12 cellular contexts compared by ENCODE assay signal in genomic region chr3:114223146-114223545, GRCh38. TPM values are rescaled to one million over a fixed set of nuclear protein-coding genes. Genes with fewer than 3 reads are reported as not detected.
DNase-seq lines count a peak whose midpoint lies in the region; ATAC-seq and TF ChIP-seq lines count a peak whose summit lies in the region.
"Had no signal": no experiment of that assay in that cellular context is flagged by ENCODE, and none has a peak within 500 bp of the region (broad histone marks: within the 10 kb centered on the region; RNA-seq: fewer than 3 reads in every experiment).

No MANE protein-coding gene starts in this region.

- H3K4me1 Mint-ChIP-seq in natural killer cell, result peaks cover 78 to 88% of the 10 kb centered on the region in 2 donors

- intact Hi-C loops in natural killer cell (cut with micrococcal nuclease), result loop anchor here (1.0 to 5.0 kb wide), 4 partner anchors 10 to 114 kb away; no protein-coding TSS in a partner anchor

- ATAC-seq in activated CD4-positive, CD25-positive, alpha-beta regulatory T cell treated with anti-CD3 and anti-CD28 coated beads, Interleukin-2, amount 50 U/mL, for 24 hours, result peak; percentile 71
- ATAC-seq in HG02588 (IDR thresholded peaks at IDR 0.05; ENCODE audit: unreplicated experiment) (peak; percentile 76), natural killer cell (peak; percentile 52 to 59 (median 57))

- peaks cover 16% of the 10 kb centered on the region; the same call in 1 of the 2 replicates for H3F3A ChIP-seq in MM.1S (ENCODE audit: insufficient read depth, low read length)

- no peaks in the 10 kb centered on the region for H3K27me3 Mint-ChIP-seq in natural killer cell (ENCODE audit: low read depth in 2 of 2)

- no peaks in the 10 kb centered on the region for H3K79me2 ChIP-seq in MM.1S (ENCODE audit: low read length)

- H3K4me2 ChIP-seq in MM.1S (ENCODE audit: low read depth, low read length), result peak overlapping the region; percentile 5; the same call in 1 of the 2 replicates

- H3K4me3 ChIP-seq in MM.1S (ENCODE audit: low read length) (no peak overlapping the region), coronary artery (no peak overlapping the region)
- H3K4me3 ChIP-seq: skin epidermis had no signal

- peak overlapping the region in 1 of 2 donors; percentile 94 for H3K27ac Mint-ChIP-seq in natural killer cell

- peaks cover 35% of the 10 kb centered on the region for H3K4me1 ChIP-seq in MM.1S (ENCODE audit: low read length)

- peak overlapping the region; percentile 78 for H3K4me3 Mint-ChIP-seq in natural killer cell

- no peaks in the 10 kb centered on the region for H3K9me3 ChIP-seq in MM.1S (replicated peaks; ENCODE audit: insufficient read depth, low read length)

- peaks cover 27% of the 10 kb centered on the region for H3K36me3 Mint-ChIP-seq in natural killer cell

- DNase-seq in activated CD4-positive, CD25-positive, alpha-beta regulatory T cell (lab: John Stamatoyannopoulos, UW), result no peak
- DNase-seq in MM.1S (peak; percentile 79), natural killer cell (no peak), kidney glomerular epithelial cell (lab: John Stamatoyannopoulos, UW) (no peak), coronary artery (ENCODE audit: low spot score) (no peak), HPDE6-E6E7 (ENCODE audit: extremely low spot score) (no peak)
- DNase-seq: anterior cingulate cortex had no signal

- no peak overlapping the region; the same call in 1 of the 2 replicates for H3K9ac ChIP-seq in MM.1S (ENCODE audit: low read length)

- H3K27me3 ChIP-seq in MM.1S (replicated peaks; ENCODE audit: insufficient read depth, low read length), result no peaks in the 10 kb centered on the region

- no peaks in the 10 kb centered on the region for H3K36me3 ChIP-seq in MM.1S (replicated peaks; ENCODE audit: insufficient read depth, low read length)

- no peak overlapping the region for H2AFZ ChIP-seq in MM.1S (ENCODE audit: low read length)

- H3K9me2 ChIP-seq in MM.1S (replicated peaks; ENCODE audit: insufficient read depth, low read length), result no peaks in the 10 kb centered on the region

- no peak for TF ChIP-seq CTCF in MM.1S (IDR thresholded peaks at IDR 0.05; ENCODE audit: low read length)
- no peak for TF ChIP-seq CTCF in natural killer cell (IDR thresholded peaks at IDR 0.05)
- TF ChIP-seq CTCF in coronary artery (IDR thresholded peaks at IDR 0.05), result no peak

- H3K27ac ChIP-seq in MM.1S (ENCODE audit: low read length), result peak overlapping the region; percentile 59; the same call in 1 of the 2 replicates
- no peak overlapping the region for H3K27ac ChIP-seq in coronary artery
- H3K27ac ChIP-seq: 22Rv1 had no signal

- H4K20me1 ChIP-seq in MM.1S (ENCODE audit: insufficient read depth, low read length), result no peaks in the 10 kb centered on the region

- H3K9me3 Mint-ChIP-seq in natural killer cell, result peaks cover 2 to 6% of the 10 kb centered on the region in 2 donors

RNA-seq across cellular contexts. Expression of gene ZNF80, which starts 14.2 kb away (rescaled TPM):
- total RNA-seq in natural killer cell, result 1 to 10 TPM in 2 of 3 donors, under 1 TPM in 1; 0.48 to 2.3 (median 2.1) TPM
- total RNA-seq: RPMI7951 had no signal

RNA-seq across cellular contexts. Expression of gene DRD3, which starts 44.3 kb away (rescaled TPM):
- not detected for total RNA-seq in natural killer cell
- total RNA-seq: RPMI7951 had no signal
